11 cellular contexts compared by ENCODE assay signal in genomic region chr5:126369995-126370731, GRCh38. TPM values are rescaled to one million over a fixed set of nuclear protein-coding genes. Genes with fewer than 3 reads are reported as not detected.
DNase-seq lines count a peak whose midpoint lies in the region; ATAC-seq and TF ChIP-seq lines count a peak whose summit lies in the region.
"Had no signal": no experiment of that assay in that cellular context is flagged by ENCODE, and none has a peak within 500 bp of the region (broad histone marks: within the 10 kb centered on the region; RNA-seq: fewer than 3 reads in every experiment).

No MANE protein-coding gene starts in this region.

- no peaks in the 10 kb centered on the region for H3K36me3 Mint-ChIP-seq in immature natural killer cell
- H3K36me3 Mint-ChIP-seq in activated T-helper 17 cell treated with anti-CD3 and anti-CD28 coated beads, Interleukin-2, amount 50 U/mL, for 72 hours (ENCODE audit: low read depth) = no peaks in the 10 kb centered on the region

- in situ Hi-C loops in ACHN (cut with HindIII; ENCODE audit: low pct_ligation_motif_present, low pct_unique_long_range_greater_than_20kb, low sequenced_read_pairs) = loop anchor here (25.0 kb wide), 1 partner anchor 167 kb away; no protein-coding TSS in a partner anchor

- H3K27ac Mint-ChIP-seq in immature natural killer cell = no peak overlapping the region
- no peak overlapping the region for H3K27ac Mint-ChIP-seq in activated T-helper 17 cell treated with anti-CD3 and anti-CD28 coated beads, Interleukin-2, amount 50 U/mL, for 72 hours
- H3K27ac Mint-ChIP-seq: activated CD4-positive, alpha-beta T cell treated with anti-CD3 and anti-CD28 coated beads, Interleukin-2, amount 10 ng/mL, durations not matched to agents 7 days and 5 days; B cell had no signal

- DNase-seq in ACHN (peak; percentile 61), LNCaP clone FGC (ENCODE audit: low read depth) (no peak), choroid plexus epithelial cell (ENCODE audit: low read depth) (peak; percentile 59), midbrain (lab: John Stamatoyannopoulos, UW) (peak; percentile 20), cerebellum (ENCODE audit: low spot score) (no peak), NCI-H82 (lab: John Stamatoyannopoulos, UW) (no peak), immature natural killer cell (no peak)
- DNase-seq: activated CD4-positive, alpha-beta T cell treated with anti-CD3 and anti-CD28 coated beads, Interleukin-2, amount 10 ng/mL, durations not matched to agents 7 days and 5 days; spleen had no signal

- H3K9me3 Mint-ChIP-seq in immature natural killer cell = no peaks in the 10 kb centered on the region
- H3K9me3 Mint-ChIP-seq in activated T-helper 17 cell treated with anti-CD3 and anti-CD28 coated beads, Interleukin-2, amount 50 U/mL, for 72 hours = no peaks in the 10 kb centered on the region
- H3K9me3 Mint-ChIP-seq: activated CD4-positive, alpha-beta T cell treated with anti-CD3 and anti-CD28 coated beads, Interleukin-2, amount 10 ng/mL, durations not matched to agents 7 days and 5 days had no signal

- TF ChIP-seq CTCF in LNCaP clone FGC (IDR thresholded peaks at IDR 0.05; ENCODE audit: control insufficient read depth, extremely low read depth, insufficient read depth) = 0 out of 2 replicates have a peak, but pooled peaks have one; percentile 10
- TF ChIP-seq CTCF in choroid plexus epithelial cell (conservative IDR thresholded peaks at IDR 0.05; ENCODE audit: low read depth, low read length) = peak; percentile 43

- H3K4me3 Mint-ChIP-seq in immature natural killer cell = no peak overlapping the region
- no peak overlapping the region for H3K4me3 Mint-ChIP-seq in activated T-helper 17 cell treated with anti-CD3 and anti-CD28 coated beads, Interleukin-2, amount 50 U/mL, for 72 hours
- H3K4me3 Mint-ChIP-seq: activated CD4-positive, alpha-beta T cell treated with anti-CD3 and anti-CD28 coated beads, Interleukin-2, amount 10 ng/mL, durations not matched to agents 7 days and 5 days; B cell had no signal

- peaks cover 0 to 2% (median 2%) of the 10 kb centered on the region in 3 donors for H3K27me3 Mint-ChIP-seq in immature natural killer cell (ENCODE audit: low read depth in 3 of 3)
- no peaks in the 10 kb centered on the region for H3K27me3 Mint-ChIP-seq in activated T-helper 17 cell treated with anti-CD3 and anti-CD28 coated beads, Interleukin-2, amount 50 U/mL, for 72 hours
- H3K27me3 Mint-ChIP-seq: activated CD4-positive, alpha-beta T cell treated with anti-CD3 and anti-CD28 coated beads, Interleukin-2, amount 10 ng/mL, durations not matched to agents 7 days and 5 days had no signal

- no peak overlapping the region for H3K4me3 ChIP-seq in LNCaP clone FGC (ENCODE audit: low read depth, low read length)
- H3K4me3 ChIP-seq in choroid plexus epithelial cell (ENCODE audit: low read depth, low read length) = no peak overlapping the region
- H3K4me3 ChIP-seq: spleen had no signal

- peaks cover 17 to 19% of the 10 kb centered on the region in 2 donors for H3K4me1 Mint-ChIP-seq in immature natural killer cell
- H3K4me1 Mint-ChIP-seq in activated T-helper 17 cell treated with anti-CD3 and anti-CD28 coated beads, Interleukin-2, amount 50 U/mL, for 72 hours = peaks cover 8% of the 10 kb centered on the region
- H3K4me1 Mint-ChIP-seq: B cell had no signal

- no peak for ATAC-seq in activated T-helper 17 cell treated with anti-CD3 and anti-CD28 coated beads, Interleukin-2, amount 50 U/mL, for 72 hours (replicated peaks)

RNA-seq across cellular contexts. Expression of gene GRAMD2B, which starts 53.0 kb away (rescaled TPM):
- total RNA-seq in cerebellum = 8.6 TPM
- 10 to 100 TPM in 1 of 3 donors, 1 to 10 TPM in 2; 1.4 to 10.3 (median 4.4) TPM for polyA plus RNA-seq in immature natural killer cell
- 10 to 100 TPM in 1 of 2 donors, 1 to 10 TPM in 1; 8.0 to 11.8 TPM for total RNA-seq in activated T-helper 17 cell treated with anti-CD3 and anti-CD28 coated beads, Interleukin-2, amount 50 U/mL, for 72 hours

Comparison
In these comparisons a context has a peak if more than half of its experiments do, and no peak if none do; other contexts are left out.
1. DNase-seq: peak in ACHN (single experiment), choroid plexus epithelial cell (single experiment) and midbrain (single experiment); none in LNCaP clone FGC (single experiment), cerebellum (single experiment), NCI-H82 (single experiment) and immature natural killer cell (0 of 3).